Comparison of ENCODE assay signal across 14 cellular contexts in the genomic region with DNA sequence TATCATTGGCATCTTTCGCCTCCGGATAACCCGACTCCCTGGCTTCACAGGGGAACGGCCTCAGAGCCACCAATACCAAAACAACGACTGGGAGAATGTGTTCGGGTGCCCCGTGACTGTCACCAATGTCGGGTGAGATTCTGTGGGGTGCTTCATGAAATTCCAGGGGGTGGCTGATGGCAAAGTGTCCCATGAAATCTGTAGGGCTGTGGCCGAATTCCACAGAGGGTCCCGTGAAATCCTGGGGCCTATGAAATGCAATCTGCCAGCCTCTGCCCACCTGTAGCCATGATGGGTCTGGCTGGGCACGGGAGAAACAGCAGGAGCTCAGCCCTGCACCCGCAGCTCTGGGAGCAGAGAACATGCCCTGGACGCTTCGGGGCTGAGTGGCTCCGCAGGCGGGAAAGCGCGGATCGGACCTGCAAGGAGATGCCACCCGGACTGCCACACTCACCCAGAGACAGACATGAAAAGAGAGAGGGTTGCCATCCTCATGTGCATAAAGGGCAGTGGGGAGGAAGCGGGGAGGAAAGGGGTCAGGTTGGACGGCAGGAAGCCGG.
DNase-seq lines count a peak whose midpoint lies in the region; ATAC-seq and TF ChIP-seq lines count a peak whose summit lies in the region.
"Had no signal": no experiment of that assay in that cellular context is flagged by ENCODE, and none has a peak within 500 bp of the region (broad histone marks: within the 10 kb centered on the region; RNA-seq: fewer than 3 reads in every experiment).

No MANE protein-coding gene starts in this region.

- H3K27ac ChIP-seq in HEK293 (ENCODE audit: extremely low read depth, low read depth, low read length): no peak overlapping the region
- H3K27ac ChIP-seq in heart left ventricle: no peak overlapping the region
- H3K27ac ChIP-seq in dorsolateral prefrontal cortex: no peak overlapping the region

- H3K36me3 ChIP-seq in HEK293 (ENCODE audit: control insufficient read depth in 2 of 2, insufficient read depth in 1 of 2, low read length in 2 of 2): no peaks in the 10 kb centered on the region
- H3K36me3 ChIP-seq in heart left ventricle: no peaks in the 10 kb centered on the region
- H3K36me3 ChIP-seq: HAP-1 had no signal

- H3K4me3 Mint-ChIP-seq in chondrocyte (ENCODE audit: unreplicated experiment): no peak overlapping the region
- no peak overlapping the region for H3K4me3 Mint-ChIP-seq in immature natural killer cell
- H3K4me3 Mint-ChIP-seq: CD4-positive, alpha-beta memory T cell; GM23338 had no signal

- H3K4me3 ChIP-seq in HEK293 (ENCODE audit: low read depth, low read length) (no peak overlapping the region), heart left ventricle (no peak overlapping the region), dorsolateral prefrontal cortex (no peak overlapping the region)
- H3K4me3 ChIP-seq: GM23338, HAP-1 had no signal

- ATAC-seq in heart left ventricle: no peak

- POLR2A ChIA-PET in HEK293 (lab: Yijun Ruan, JAX): no interaction called here

- no peaks in the 10 kb centered on the region for H3K36me3 Mint-ChIP-seq in chondrocyte (ENCODE audit: low read depth)
- no peaks in the 10 kb centered on the region for H3K36me3 Mint-ChIP-seq in immature natural killer cell
- H3K36me3 Mint-ChIP-seq: CD4-positive, alpha-beta memory T cell had no signal

- no peaks in the 10 kb centered on the region for H3K4me1 Mint-ChIP-seq in chondrocyte (ENCODE audit: low read depth)
- H3K4me1 Mint-ChIP-seq in immature natural killer cell: no peaks in the 10 kb centered on the region
- H3K4me1 Mint-ChIP-seq: CD4-positive, alpha-beta memory T cell had no signal

- intact Hi-C loops in posterior vena cava (cut with DNase I) (loop anchor here in 1 of 2 donors (10.0 kb wide), 1 partner anchor 415 kb away; a partner anchor contains a TSS), heart left ventricle (cut with DNase I) (loop anchor here in 1 of 10 donors (5.0 kb wide), 1 partner anchor 127 kb away; no protein-coding TSS in a partner anchor), dorsolateral prefrontal cortex (cut with DNase I) (no loop called here)

- TF ChIP-seq CTCF in HEK293 (tag by site-specific recombination; IDR thresholded peaks at IDR 0.05): no peak
- no peak for TF ChIP-seq CTCF in chondrocyte (IDR thresholded peaks at IDR 0.05)
- TF ChIP-seq CTCF in heart left ventricle (IDR thresholded peaks at IDR 0.05): no peak
- TF ChIP-seq CTCF in dorsolateral prefrontal cortex (IDR thresholded peaks at IDR 0.05 in 54 of 56, conservative IDR thresholded peaks at IDR 0.05 in 2 of 56; ENCODE audit: low read depth in 1 of 56, partially characterized antibody in 56 of 56): no peak

- 85 to 92% (median 90%) methylated on average over 17 to 23 of the region's 23 CpGs for WGBS in heart left ventricle, 4 donors

- DNase-seq in chondrocyte (ENCODE audit: low spot score): peak; percentile 83
- DNase-seq in posterior vena cava (ENCODE audit: low spot score): peak; percentile 29
- no peak for DNase-seq in heart left ventricle
- no peak for DNase-seq in immature natural killer cell
- DNase-seq in dorsolateral prefrontal cortex: no peak
- DNase-seq: Calu3; CD4-positive, alpha-beta memory T cell; COR-L47; DMS53; DMS79 treated with DMSO at 0.1 percent for 48 hours; GF-D8 had no signal

- H3K9me3 Mint-ChIP-seq in chondrocyte (ENCODE audit: low read depth) (no peaks in the 10 kb centered on the region), immature natural killer cell (no peaks in the 10 kb centered on the region)
- H3K9me3 Mint-ChIP-seq: CD4-positive, alpha-beta memory T cell; GM23338 had no signal

- TF ChIP-seq POLR2A in heart left ventricle (IDR thresholded peaks at IDR 0.05): no peak

- H3K9me3 ChIP-seq in HEK293 (ENCODE audit: control insufficient read depth, insufficient read depth, low read depth, low read length) (no peaks in the 10 kb centered on the region), heart left ventricle (no peaks in the 10 kb centered on the region)
- H3K9me3 ChIP-seq: HAP-1 had no signal

- CTCF ChIA-PET in HEK293 (lab: Yijun Ruan, JAX): no interaction called here

- H3K27ac Mint-ChIP-seq in chondrocyte (ENCODE audit: unreplicated experiment) (no peak overlapping the region), immature natural killer cell (no peak overlapping the region)
- H3K27ac Mint-ChIP-seq: CD4-positive, alpha-beta memory T cell; GM23338 had no signal

- H3K27me3 Mint-ChIP-seq in chondrocyte (ENCODE audit: low read depth) (peaks cover 38% of the 10 kb centered on the region), immature natural killer cell (ENCODE audit: low read depth in 3 of 3) (peaks cover 2 to 3% (median 3%) of the 10 kb centered on the region in 3 donors)

- peaks cover 0 to 22% (median 0%) of the 10 kb centered on the region in 9 donors for H3K27me3 ChIP-seq in heart left ventricle
- peaks cover 0 to 2% (median 0%) of the 10 kb centered on the region in 45 donors for H3K27me3 ChIP-seq in dorsolateral prefrontal cortex

- H3K4me1 ChIP-seq in HEK293 (ENCODE audit: control insufficient read depth, insufficient read depth, low read length) (no peaks in the 10 kb centered on the region), heart left ventricle (peaks cover 0 to 18% (median 7%) of the 10 kb centered on the region in 12 donors)
- H3K4me1 ChIP-seq: HAP-1 had no signal

TF ChIP-seq in HEK293, 187 proteins besides CTCF, POLR2A, EP300 and RAD21:
- no peak for TF ChIP-seq ZNF302 (tag by site-specific recombination; IDR thresholded peaks at IDR 0.05; ENCODE audit: low read depth)
- 0 out of 2 replicates have a peak, but pooled peaks have one; percentile 36 for TF ChIP-seq SCRT2 (tag by site-specific recombination; IDR thresholded peaks at IDR 0.05)

Comparison
In these comparisons a context has a peak if more than half of its experiments do, and no peak if none do; other contexts are left out.
1. DNase-seq: peak in chondrocyte (single experiment) and posterior vena cava (single experiment); none in heart left ventricle (0 of 5), immature natural killer cell (0 of 3) and dorsolateral prefrontal cortex (0 of 10).